Comparison of ENCODE assay signal across 8 cellular contexts in the genomic region with DNA sequence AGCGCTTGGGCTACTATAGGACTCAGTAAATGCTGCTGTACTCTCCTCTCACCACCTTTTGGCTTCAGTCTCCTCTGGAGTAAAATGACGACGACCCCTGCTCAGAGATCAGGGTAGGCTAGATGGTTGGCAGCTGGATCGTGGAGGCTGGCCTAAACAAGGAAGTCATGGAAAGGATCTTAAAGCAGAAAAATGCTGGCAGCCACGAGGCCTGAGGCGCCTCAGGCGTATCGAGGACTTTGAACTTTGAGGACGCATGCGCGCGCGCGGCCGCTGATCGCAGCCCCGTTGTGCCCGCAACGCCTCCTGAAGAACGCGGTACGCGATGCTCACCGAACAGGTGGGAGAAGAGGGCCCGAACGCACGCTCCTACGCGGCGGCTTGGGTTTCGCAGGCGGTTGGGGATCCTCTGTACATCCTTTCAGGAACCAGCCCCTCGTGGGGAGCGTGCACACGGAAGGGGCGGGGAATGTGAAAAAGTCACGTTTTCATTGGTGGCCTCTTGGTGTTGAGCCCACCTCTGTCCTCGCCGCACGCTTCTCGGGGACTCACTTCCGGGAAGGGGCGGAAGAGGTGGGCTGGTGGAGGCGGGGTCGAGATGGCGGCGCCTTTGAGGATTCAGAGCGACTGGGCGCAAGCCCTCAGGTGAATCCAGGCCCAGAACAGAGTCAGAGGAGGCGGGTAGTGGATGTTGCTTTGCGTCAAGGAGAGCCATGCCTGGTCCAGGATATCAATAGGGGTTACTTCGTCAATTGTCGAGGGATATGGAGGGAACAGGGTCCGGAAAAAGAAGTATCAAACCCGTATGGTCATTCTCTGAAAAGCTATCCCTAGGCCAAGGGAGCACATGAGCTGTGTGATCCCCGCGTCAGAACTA. TPM values are rescaled to one million over a fixed set of nuclear protein-coding genes. Genes with fewer than 3 reads are reported as not detected.
DNase-seq lines count a peak whose midpoint lies in the region; ATAC-seq, FAIRE-seq and TF ChIP-seq lines count a peak whose summit lies in the region.

A gene (minus strand): TSS at position 423 of the 877 bp plus-strand sequence. CDS start 3,468 bp downstream, outside the sequence.
A gene with protein sequence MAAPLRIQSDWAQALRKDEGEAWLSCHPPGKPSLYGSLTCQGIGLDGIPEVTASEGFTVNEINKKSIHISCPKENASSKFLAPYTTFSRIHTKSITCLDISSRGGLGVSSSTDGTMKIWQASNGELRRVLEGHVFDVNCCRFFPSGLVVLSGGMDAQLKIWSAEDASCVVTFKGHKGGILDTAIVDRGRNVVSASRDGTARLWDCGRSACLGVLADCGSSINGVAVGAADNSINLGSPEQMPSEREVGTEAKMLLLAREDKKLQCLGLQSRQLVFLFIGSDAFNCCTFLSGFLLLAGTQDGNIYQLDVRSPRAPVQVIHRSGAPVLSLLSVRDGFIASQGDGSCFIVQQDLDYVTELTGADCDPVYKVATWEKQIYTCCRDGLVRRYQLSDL (plus strand): TSS at position 576 of the 877 bp plus-strand sequence. CDS start 23 bp downstream, at position 599.

- H3K4me3 ChIP-seq in body of pancreas (peak within 1 kb of the TSS; percentile 37 to 93), sigmoid colon (peak within 1 kb of the TSS; percentile 69 to 83 (median 76))

- TF ChIP-seq POLR2A in body of pancreas (IDR thresholded peaks at IDR 0.05) (peak; percentile 41 to 75 (median 73)), sigmoid colon (IDR thresholded peaks at IDR 0.05) (peak in 1 of 2 donors; percentile 38)

- no peaks in the 10 kb centered on the region for H3K9me3 ChIP-seq in body of pancreas
- no peaks in the 10 kb centered on the region for H3K9me3 ChIP-seq in sigmoid colon

- TF ChIP-seq CTCF in 22Rv1 (IDR thresholded peaks at IDR 0.05) (no peak), body of pancreas (IDR thresholded peaks at IDR 0.05) (no peak), sigmoid colon (IDR thresholded peaks at IDR 0.05) (no peak)

- intact Hi-C loops in body of pancreas (cut with DNase I) (no loop called here), sigmoid colon (cut with DNase I) (loop anchor here (2.0 to 5.0 kb wide), 2 partner anchors 89 to 116 kb away; a partner anchor contains a TSS)

- H3K27ac ChIP-seq in 22Rv1: peak within 1 kb of the TSS; percentile 99
- H3K27ac ChIP-seq in body of pancreas: peak within 1 kb of the TSS; percentile 72 to 93 (median 76)
- peak within 1 kb of the TSS; percentile 82 to 92 (median 87) for H3K27ac ChIP-seq in sigmoid colon

- DNase-seq in NCI-H2107 treated with DMSO at 0.1 percent for 48 hours (lab: John Stamatoyannopoulos, UW; ENCODE audit: unreplicated experiment) (peak; percentile 94), body of pancreas (peak; percentile 93 to 96 (median 94)), iPS DF 19.7 (ENCODE audit: low read depth, low spot score) (peak; percentile 95), sigmoid colon (peak; percentile 97)

- ATAC-seq in GM18520 (IDR thresholded peaks at IDR 0.05; ENCODE audit: unreplicated experiment) (peak; percentile 96), HG03064 (IDR thresholded peaks at IDR 0.05; ENCODE audit: low read depth, unreplicated experiment) (peak; percentile 95), body of pancreas (peak; percentile 99)

- 0% methylated on average over 15 to 57 of the region's 57 CpGs for WGBS in body of pancreas, 2 donors
- 0% methylated on average over 57 of the region's 57 CpGs for WGBS in sigmoid colon, 2 donors

- H3K36me3 ChIP-seq in body of pancreas (replicated peaks in 1 of 2; ENCODE audit: insufficient read depth in 1 of 2, low read depth in 2 of 2) (peaks cover 0 to 10% of the 10 kb centered on the region in 2 donors), sigmoid colon (peaks cover 5 to 29% (median 13%) of the 10 kb centered on the region in 4 donors)

- no peak for TF ChIP-seq EP300 in sigmoid colon (IDR thresholded peaks at IDR 0.05)

- peak; percentile 52 for FAIRE-seq in TTC549 (lab: Jason Lieb, UNC)

- H3K4me1 ChIP-seq in body of pancreas (peaks cover 26% of the 10 kb centered on the region), sigmoid colon (peaks cover 0 to 22% (median 17%) of the 10 kb centered on the region in 4 donors)

- H3K27me3 ChIP-seq in body of pancreas: no peaks in the 10 kb centered on the region
- H3K27me3 ChIP-seq in sigmoid colon: no peaks in the 10 kb centered on the region

RNA-seq across cellular contexts. Expression of the first gene that starts in this region (rescaled TPM):
- total RNA-seq in body of pancreas: 10 to 100 TPM; 34.5 to 68.2 TPM
- 10 to 100 TPM; 64.3 to 87.4 (median 75.8) TPM for total RNA-seq in sigmoid colon
- 100 to 1,000 TPM; 114 to 117 (median 117) TPM for polyA plus RNA-seq in sigmoid colon

RNA-seq across cellular contexts. Expression of the second gene that starts in this region (rescaled TPM):
- total RNA-seq in body of pancreas: 10 to 100 TPM; 11.2 to 12.2 TPM
- total RNA-seq in sigmoid colon: 10 to 100 TPM; 16.7 to 20.7 (median 19.6) TPM
- 10 to 100 TPM; 10.9 to 15.6 (median 12.3) TPM for polyA plus RNA-seq in sigmoid colon

Comparison
In these comparisons a context has a peak if more than half of its experiments do, and no peak if none do; other contexts are left out.
1. Peak in every context shown above with its lines: DNase-seq, ATAC-seq, H3K4me3 ChIP-seq and H3K27ac ChIP-seq.